Comparison of ENCODE assay signal across 3 cellular contexts in genomic region chr19:44334639-44335038, GRCh38.
TF ChIP-seq lines count a peak whose summit lies in the region.

No MANE protein-coding gene starts in this region.

TF ChIP-seq in A549, 52 proteins besides CTCF, POLR2A, EP300 and RAD21:
- peak; percentile 35 for TF ChIP-seq ZFP36 (IDR thresholded peaks at IDR 0.05; ENCODE audit: borderline replicate concordance, partially characterized antibody)

TF ChIP-seq in K562, 482 proteins besides CTCF, POLR2A, EP300 and RAD21:
- TF ChIP-seq CBX5 (IDR thresholded peaks at IDR 0.05; ENCODE audit: borderline replicate concordance, low read depth) = 0 out of 2 replicates have a peak, but pooled peaks have one; percentile 48

TF ChIP-seq in HepG2, 621 proteins besides CTCF, POLR2A, EP300 and RAD21:
- TF ChIP-seq ZNF280D (CRISPR knock-in tag; IDR thresholded peaks at IDR 0.05) = peak; percentile 69; the same call in 1 of the 2 replicates
